Comparison of ENCODE assay signal across 8 cellular contexts in genomic region chr1:10398734-10399486, GRCh38. TPM values are rescaled to one million over a fixed set of nuclear protein-coding genes. Genes with fewer than 3 reads are reported as not detected.
DNase-seq lines count a peak whose midpoint lies in the region; ATAC-seq, FAIRE-seq and TF ChIP-seq lines count a peak whose summit lies in the region.

Gene PGD, plus strand, starts transcription at chr1:10399064. Its CDS starts 54 bp downstream, at chr1:10399118.

- peak; percentile 90 for ATAC-seq in HG02852 (IDR thresholded peaks at IDR 0.05; ENCODE audit: unreplicated experiment)
- ATAC-seq in heart right ventricle = peak; percentile 98 to 100 (median 100)
- peak; percentile 98 for ATAC-seq in upper lobe of right lung

- H3K27me3 ChIP-seq in heart right ventricle (no peaks in the 10 kb centered on the region), upper lobe of right lung (no peaks in the 10 kb centered on the region)

- TF ChIP-seq CTCF in heart right ventricle (IDR thresholded peaks at IDR 0.05) = peak in 1 of 9 donors; percentile 10
- TF ChIP-seq CTCF in upper lobe of right lung (IDR thresholded peaks at IDR 0.05) = peak; percentile 12

- H3K9me3 ChIP-seq in heart right ventricle (peaks cover 0 to 9% (median 0%) of the 10 kb centered on the region in 11 donors), upper lobe of right lung (no peaks in the 10 kb centered on the region)

- peaks cover 3 to 47% (median 14%) of the 10 kb centered on the region in 9 donors for H3K4me1 ChIP-seq in heart right ventricle
- H3K4me1 ChIP-seq in upper lobe of right lung = peaks cover 16% of the 10 kb centered on the region

- intact Hi-C loops in heart right ventricle (cut with DNase I) = loop anchor here in 1 of 10 donors (2.0 kb wide), 2 partner anchors 22 to 76 kb away; partner anchors contain the start of gene PEX14
- intact Hi-C loops in posterior vena cava (cut with DNase I) = no loop called here
- intact Hi-C loops in upper lobe of right lung (cut with DNase I) = no loop called here

- peak; percentile 94 for FAIRE-seq in GM12892 (lab: Jason Lieb, UNC)

- H3K4me3 ChIP-seq in heart right ventricle (peak within 1 kb of the TSS; percentile 57 to 99 (median 80)), upper lobe of right lung (peak within 1 kb of the TSS; percentile 96)

- 0% methylated on average over 81 of the region's 81 CpGs for WGBS in heart right ventricle, 2 donors

- DNase-seq in GM12892 (ENCODE audit: insufficient read length) (peak; percentile 99), NCI-H146 (lab: John Stamatoyannopoulos, UW) (peak; percentile 85), T-helper 1 cell (peak; percentile 92 to 98 (median 94)), amniotic epithelial cell (ENCODE audit: low read depth) (peak; percentile 97), heart right ventricle (peak; percentile 98 to 99), posterior vena cava (ENCODE audit: low spot score) (peak; percentile 100), upper lobe of right lung (peak; percentile 100)

- TF ChIP-seq POLR2A in GM12892 (IDR thresholded peaks at IDR 0.05; ENCODE audit: low read depth, low read length) = peak; percentile 89

- H3K27ac ChIP-seq in heart right ventricle (peak within 1 kb of the TSS; percentile 59 to 97 (median 90)), upper lobe of right lung (peak within 1 kb of the TSS; percentile 93)

- peaks cover 0 to 28% (median 11%) of the 10 kb centered on the region in 9 donors for H3K36me3 ChIP-seq in heart right ventricle
- H3K36me3 ChIP-seq in upper lobe of right lung = peaks cover 14% of the 10 kb centered on the region

RNA-seq across cellular contexts. Expression of gene PGD, which starts in this region (rescaled TPM):
- polyA plus RNA-seq in GM12892 (2012; ENCODE audit: missing spikeins) = 119 TPM
- 10 to 100 TPM; 28.3 to 60.9 (median 32.9) TPM for total RNA-seq in heart right ventricle
- polyA plus RNA-seq in heart right ventricle = 10 to 100 TPM; 14.3 to 28.0 TPM
- 10 to 100 TPM; 41.6 to 60.4 TPM for total RNA-seq in posterior vena cava
- 166 TPM for total RNA-seq in upper lobe of right lung

Comparison
In these comparisons a context has a peak if more than half of its experiments do, and no peak if none do; other contexts are left out.
1. Peak in every context shown above with its lines: DNase-seq, ATAC-seq, H3K4me3 ChIP-seq and H3K27ac ChIP-seq.